2 cellular contexts compared by ENCODE assay signal in the genomic region with DNA sequence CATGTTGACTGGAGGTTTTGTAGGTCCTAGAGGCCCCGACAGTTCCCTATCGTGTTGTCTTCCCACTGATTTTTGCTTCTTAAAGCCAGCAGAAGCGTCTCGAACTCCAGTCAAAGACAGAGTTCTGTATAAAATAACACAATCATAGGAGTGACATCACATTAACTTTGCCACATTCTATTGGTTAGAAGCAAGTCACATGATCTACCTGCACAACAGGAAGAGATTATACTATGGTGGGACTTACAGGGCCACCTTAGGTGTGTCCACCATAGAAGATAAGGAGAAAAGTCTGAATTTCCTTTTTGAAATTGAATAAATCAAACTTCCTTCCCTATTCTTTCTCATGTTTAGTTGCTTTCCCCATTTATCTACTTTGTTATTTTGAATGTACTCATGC.
TF ChIP-seq lines count a peak whose summit lies in the region.

No MANE protein-coding gene starts in this region.

TF ChIP-seq in HCT116, 20 proteins besides CTCF, POLR2A, EP300 and RAD21 (continued from another document):
- no peak for TF ChIP-seq SIN3A (IDR thresholded peaks at IDR 0.05; ENCODE audit: low read depth)
- no peak for TF ChIP-seq CEBPB (IDR thresholded peaks at IDR 0.05; ENCODE audit: low read depth)
- TF ChIP-seq ZFX (IDR thresholded peaks at IDR 0.05) = no peak
- no peak for TF ChIP-seq SP1 (IDR thresholded peaks at IDR 0.05; ENCODE audit: low read depth)
- no peak for TF ChIP-seq ATF3 (IDR thresholded peaks at IDR 0.05)
- no peak for TF ChIP-seq ELF1 (IDR thresholded peaks at IDR 0.05; ENCODE audit: borderline replicate concordance, low read depth)
- TF ChIP-seq SRF (IDR thresholded peaks at IDR 0.05; ENCODE audit: low read depth) = no peak
- TF ChIP-seq, protein P1, sequence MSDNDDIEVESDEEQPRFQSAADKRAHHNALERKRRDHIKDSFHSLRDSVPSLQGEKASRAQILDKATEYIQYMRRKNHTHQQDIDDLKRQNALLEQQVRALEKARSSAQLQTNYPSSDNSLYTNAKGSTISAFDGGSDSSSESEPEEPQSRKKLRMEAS (IDR thresholded peaks at IDR 0.05) = no peak
- no peak for TF ChIP-seq ZNF274 (IDR thresholded peaks at IDR 0.05; ENCODE audit: low read depth, low read length)
- no peak for TF ChIP-seq YY1 (IDR thresholded peaks at IDR 0.05; ENCODE audit: extremely low read depth, insufficient replicate concordance, low read depth, low read length)
- no peak for TF ChIP-seq TCF7L2 (IDR thresholded peaks at IDR 0.05; ENCODE audit: borderline replicate concordance, extremely low read depth, insufficient read depth, insufficient read length)
- no peak for TF ChIP-seq EGR1 (IDR thresholded peaks at IDR 0.05; ENCODE audit: low read depth)
- TF ChIP-seq CBX3 (IDR thresholded peaks at IDR 0.05; ENCODE audit: low read depth) = no peak

TF ChIP-seq in H1, 55 proteins besides CTCF, POLR2A, EP300 and RAD21 (continued from another document):
- no peak for TF ChIP-seq CTBP2 (IDR thresholded peaks at IDR 0.05; ENCODE audit: borderline replicate concordance, insufficient read depth, insufficient read length, low read length)
- no peak for TF ChIP-seq JUND (IDR thresholded peaks at IDR 0.05; ENCODE audit: low read length)
- no peak for TF ChIP-seq FOSL1 (IDR thresholded peaks at IDR 0.05; ENCODE audit: insufficient read depth, low read depth, low read length)
- TF ChIP-seq SIX5 (IDR thresholded peaks at IDR 0.05; ENCODE audit: low read depth, low read length) = no peak
- no peak for TF ChIP-seq CBX8 (IDR thresholded peaks at IDR 0.05; ENCODE audit: borderline replicate concordance, low read depth, low read length)
- TF ChIP-seq USF2 (IDR thresholded peaks at IDR 0.05; ENCODE audit: low read length) = no peak
- no peak for TF ChIP-seq SP2 (IDR thresholded peaks at IDR 0.05; ENCODE audit: low read length)
